Comparison of ENCODE assay signal across 10 cellular contexts in the genomic region with DNA sequence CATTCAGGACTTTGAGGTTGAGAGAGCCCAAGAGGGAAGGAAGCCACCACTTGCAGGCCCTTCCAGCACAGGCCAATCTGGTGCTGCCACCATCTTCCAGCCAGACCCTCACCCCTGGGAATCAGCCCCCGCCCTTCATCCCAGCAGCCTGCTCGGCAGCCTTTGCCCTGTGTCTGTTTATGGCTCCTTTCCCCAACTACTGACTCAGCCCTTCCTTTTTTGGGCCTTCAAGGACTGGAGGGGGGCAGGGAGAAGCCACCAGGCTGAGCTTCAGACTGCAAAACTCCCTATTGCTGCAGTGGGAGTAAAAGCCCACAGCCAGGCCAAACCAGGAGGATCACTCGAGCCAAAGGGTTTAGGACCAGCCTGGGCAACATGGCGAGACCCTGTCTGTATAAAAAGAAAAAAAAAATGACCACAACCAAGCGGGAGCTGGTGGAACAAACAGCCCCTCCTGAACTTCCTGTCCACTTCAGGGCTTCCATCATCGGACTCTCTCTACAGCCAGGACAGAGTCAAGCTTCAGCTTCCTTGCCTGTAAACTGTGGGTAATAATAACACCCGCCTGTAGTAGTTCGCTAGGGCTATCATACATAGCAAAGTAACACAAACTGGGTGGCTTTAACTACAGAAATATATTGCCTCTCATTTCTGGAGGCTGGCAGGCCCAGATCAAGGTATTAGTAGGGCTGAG.
DNase-seq lines count a peak whose midpoint lies in the region; ATAC-seq and TF ChIP-seq lines count a peak whose summit lies in the region.
"Had no signal": no experiment of that assay in that cellular context is flagged by ENCODE, and none has a peak within 500 bp of the region (broad histone marks: within the 10 kb centered on the region; RNA-seq: fewer than 3 reads in every experiment).

No MANE protein-coding gene starts in this region.

- H3K27me3 Mint-ChIP-seq in activated CD4-positive, alpha-beta memory T cell treated with anti-CD3 and anti-CD28 coated beads, Interleukin-2, amount 10 ng/mL, durations not matched to agents 7 days and 5 days = peaks cover 8% of the 10 kb centered on the region

- H3K4me3 Mint-ChIP-seq in activated CD4-positive, alpha-beta memory T cell treated with anti-CD3 and anti-CD28 coated beads, Interleukin-2, amount 10 ng/mL, durations not matched to agents 7 days and 5 days = no peak overlapping the region

- intact Hi-C loops in mammary epithelial cell (cut with micrococcal nuclease) (loop anchor here (1.0 kb wide), 1 partner anchor 12 kb away; no protein-coding TSS in a partner anchor), left lung (cut with DNase I) (no loop called here), spleen (cut with DNase I; ENCODE audit: low total_unique reads) (no loop called here)

- H3K4me1 Mint-ChIP-seq in activated CD4-positive, alpha-beta memory T cell treated with anti-CD3 and anti-CD28 coated beads, Interleukin-2, amount 10 ng/mL, durations not matched to agents 7 days and 5 days = no peaks in the 10 kb centered on the region

- H3K9me3 Mint-ChIP-seq in activated CD4-positive, alpha-beta memory T cell treated with anti-CD3 and anti-CD28 coated beads, Interleukin-2, amount 10 ng/mL, durations not matched to agents 7 days and 5 days = no peaks in the 10 kb centered on the region

- no peaks in the 10 kb centered on the region for H3K36me3 Mint-ChIP-seq in activated CD4-positive, alpha-beta memory T cell treated with anti-CD3 and anti-CD28 coated beads, Interleukin-2, amount 10 ng/mL, durations not matched to agents 7 days and 5 days (ENCODE audit: low read depth)

- POLR2A ChIA-PET in activated CD4-positive, alpha-beta memory T cell treated with anti-CD3 and anti-CD28 coated beads, Interleukin-2, amount 10 ng/mL, durations not matched to agents 7 days and 5 days (lab: Charles Lee) = interaction anchor here (0.6 kb wide), 1 partner anchor 237 kb away, joined by 4 read pairs; no protein-coding TSS in a partner anchor

- BruUV-seq in mammary epithelial cell (replicated peaks; lab: Mats Ljungman, UMichigan) = no TSS peak

- peak overlapping the region; percentile 60 for H2AFZ ChIP-seq in mammary epithelial cell (ENCODE audit: low read depth, low read length)

- dilution Hi-C loops in mammary epithelial cell (cut with HindIII; ENCODE audit: low sequenced_read_pairs) = no loop called here

- H3K4me3 ChIP-seq in mammary epithelial cell (replicated peaks in 1 of 3; ENCODE audit: insufficient read depth in 1 of 3, low read depth in 2 of 3, low read length in 3 of 3) = no peak overlapping the region
- H3K4me3 ChIP-seq in left lung = no peak overlapping the region
- H3K4me3 ChIP-seq in spleen = no peak overlapping the region
- no peak overlapping the region for H3K4me3 ChIP-seq in SJCRH30

- H3K79me2 ChIP-seq in mammary epithelial cell (ENCODE audit: insufficient read depth, low read length) = no peaks in the 10 kb centered on the region

- no peaks in the 10 kb centered on the region for H4K20me1 ChIP-seq in mammary epithelial cell (ENCODE audit: insufficient read depth, low read length)

- H3K4me2 ChIP-seq in mammary epithelial cell (ENCODE audit: insufficient read depth, low read depth, low read length) = no peak overlapping the region

- no peak overlapping the region for H3K27ac ChIP-seq in mammary epithelial cell (ENCODE audit: insufficient read depth, low read depth, low read length)
- peak overlapping the region; percentile 49 to 58 for H3K27ac ChIP-seq in left lung
- peak overlapping the region in 7 of 8 donors; percentile 49 to 79 (median 73) for H3K27ac ChIP-seq in spleen
- no peak overlapping the region for H3K27ac ChIP-seq in SJCRH30

- H3K36me3 ChIP-seq in mammary epithelial cell (ENCODE audit: insufficient read depth, low read length) (no peaks in the 10 kb centered on the region), left lung (no peaks in the 10 kb centered on the region), spleen (no peaks in the 10 kb centered on the region), SJCRH30 (no peaks in the 10 kb centered on the region)

- H3K27me3 ChIP-seq in mammary epithelial cell (ENCODE audit: insufficient read depth, low read length) (no peaks in the 10 kb centered on the region), left lung (no peaks in the 10 kb centered on the region), spleen (replicated peaks in 1 of 7) (no peaks in the 10 kb centered on the region), SJCRH30 (peaks cover 16% of the 10 kb centered on the region)

- H3K4me1 ChIP-seq in mammary epithelial cell (ENCODE audit: insufficient read depth, low read length) (peaks cover 4% of the 10 kb centered on the region), left lung (peaks cover 4 to 13% of the 10 kb centered on the region in 2 donors), spleen (peaks cover 0 to 29% (median 9%) of the 10 kb centered on the region in 6 donors), SJCRH30 (peaks cover 6% of the 10 kb centered on the region)

- in situ Hi-C loops in mammary epithelial cell (cut with MboI; ENCODE audit: low sequenced_read_pairs in 2 of 2) = no loop called here

- ATAC-seq in left lung (peak; percentile 82), HG03159 (IDR thresholded peaks at IDR 0.05; ENCODE audit: unreplicated experiment) (no peak)

- TF ChIP-seq POLR2A in spleen (IDR thresholded peaks at IDR 0.05) = no peak

- TF ChIP-seq CTCF in mammary epithelial cell (conservative IDR thresholded peaks at IDR 0.05 in 1 of 2, IDR thresholded peaks at IDR 0.05 in 1 of 2; ENCODE audit: extremely low read depth in 1 of 2, insufficient read depth in 1 of 2, low read depth in 1 of 2, low read length in 2 of 2) (no peak), left lung (IDR thresholded peaks at IDR 0.05) (no peak), spleen (IDR thresholded peaks at IDR 0.05 in 8 of 11, conservative IDR thresholded peaks at IDR 0.05 in 3 of 11) (no peak)

- 75% methylated on average over 5 of the region's 8 CpGs for WGBS in mammary epithelial cell (ENCODE audit: low coverage, missing lambda C conversion rate)
- 46 to 74% (median 68%) methylated on average over 8 of the region's 8 CpGs for WGBS in spleen, 5 donors

- no peak overlapping the region for H3K9ac ChIP-seq in mammary epithelial cell (ENCODE audit: insufficient read depth, low read length)

- CTCF ChIA-PET in mammary epithelial cell (lab: Charles Lee; ENCODE audit: low non-redundant PET) = no interaction called here
- CTCF ChIA-PET in activated CD4-positive, alpha-beta memory T cell treated with anti-CD3 and anti-CD28 coated beads, Interleukin-2, amount 10 ng/mL, durations not matched to agents 7 days and 5 days (lab: Charles Lee) = no interaction called here

- no peak overlapping the region for H3K27ac Mint-ChIP-seq in activated CD4-positive, alpha-beta memory T cell treated with anti-CD3 and anti-CD28 coated beads, Interleukin-2, amount 10 ng/mL, durations not matched to agents 7 days and 5 days

- H3K9me3 ChIP-seq in mammary epithelial cell (replicated peaks; ENCODE audit: insufficient read depth, low read length) (no peaks in the 10 kb centered on the region), left lung (no peaks in the 10 kb centered on the region), spleen (no peaks in the 10 kb centered on the region), SJCRH30 (replicated peaks) (no peaks in the 10 kb centered on the region)

- DNase-seq in Kasumi-1 (lab: John Stamatoyannopoulos, UW) (peak; percentile 40 to 54), mammary epithelial cell (no peak), left lung (no peak), spleen (peak; percentile 74), SJCRH30 (no peak), NCI-H524 treated with DMSO at 0.1 percent for 48 hours (lab: John Stamatoyannopoulos, UW) (no peak)
- no peak for DNase-seq in activated CD4-positive, alpha-beta memory T cell treated with anti-CD3 and anti-CD28 coated beads, Interleukin-2, amount 10 ng/mL, durations not matched to agents 7 days and 5 days
- DNase-seq: activated CD4-positive, alpha-beta T cell treated with anti-CD3 and anti-CD28 coated beads for 48 hours; DND-41 had no signal

Comparison
In these comparisons a context has a peak if more than half of its experiments do, and no peak if none do; other contexts are left out.
1. DNase-seq: peak in Kasumi-1 (2 of 2) and spleen (single experiment); none in mammary epithelial cell (single experiment), left lung (0 of 2), activated CD4-positive, alpha-beta memory T cell treated with anti-CD3 and anti-CD28 coated beads, Interleukin-2, amount 10 ng/mL, durations not matched to agents 7 days and 5 days (single experiment), SJCRH30 (0 of 2) and NCI-H524 treated with DMSO at 0.1 percent for 48 hours (single experiment).
2. H3K27ac ChIP-seq: peak in left lung (2 of 2) and spleen (7 of 8); none in mammary epithelial cell (single experiment) and SJCRH30 (single experiment).